In genomic region chr14:68501621-68502052, GRCh38 we compare ENCODE assay signal across 1 cellular context.
TF ChIP-seq lines count a peak whose summit lies in the region.

No MANE protein-coding gene starts in this region.

TF ChIP-seq in HepG2, 621 proteins besides CTCF, POLR2A, EP300 and RAD21 (continued from another document):
- TF ChIP-seq AKNA (CRISPR knock-in tag; IDR thresholded peaks at IDR 0.05; ENCODE audit: borderline replicate concordance) (no peak), ZNF274 (CRISPR knock-in tag; IDR thresholded peaks at IDR 0.05) (no peak), ZBTB33 (CRISPR knock-in tag; IDR thresholded peaks at IDR 0.05) (no peak), BRF2 (CRISPR knock-in tag; IDR thresholded peaks at IDR 0.05) (no peak), ZBTB4 (CRISPR knock-in tag; IDR thresholded peaks at IDR 0.05; ENCODE audit: borderline replicate concordance) (no peak), ZSCAN20 (CRISPR knock-in tag; IDR thresholded peaks at IDR 0.05; ENCODE audit: borderline replicate concordance) (no peak), ZNF318 (CRISPR knock-in tag; IDR thresholded peaks at IDR 0.05) (no peak), ZNF879 (CRISPR knock-in tag; IDR thresholded peaks at IDR 0.05) (no peak), TRIM22 (IDR thresholded peaks at IDR 0.05) (no peak)
